ENCODE assay signal across 21 cellular contexts in the genomic region with DNA sequence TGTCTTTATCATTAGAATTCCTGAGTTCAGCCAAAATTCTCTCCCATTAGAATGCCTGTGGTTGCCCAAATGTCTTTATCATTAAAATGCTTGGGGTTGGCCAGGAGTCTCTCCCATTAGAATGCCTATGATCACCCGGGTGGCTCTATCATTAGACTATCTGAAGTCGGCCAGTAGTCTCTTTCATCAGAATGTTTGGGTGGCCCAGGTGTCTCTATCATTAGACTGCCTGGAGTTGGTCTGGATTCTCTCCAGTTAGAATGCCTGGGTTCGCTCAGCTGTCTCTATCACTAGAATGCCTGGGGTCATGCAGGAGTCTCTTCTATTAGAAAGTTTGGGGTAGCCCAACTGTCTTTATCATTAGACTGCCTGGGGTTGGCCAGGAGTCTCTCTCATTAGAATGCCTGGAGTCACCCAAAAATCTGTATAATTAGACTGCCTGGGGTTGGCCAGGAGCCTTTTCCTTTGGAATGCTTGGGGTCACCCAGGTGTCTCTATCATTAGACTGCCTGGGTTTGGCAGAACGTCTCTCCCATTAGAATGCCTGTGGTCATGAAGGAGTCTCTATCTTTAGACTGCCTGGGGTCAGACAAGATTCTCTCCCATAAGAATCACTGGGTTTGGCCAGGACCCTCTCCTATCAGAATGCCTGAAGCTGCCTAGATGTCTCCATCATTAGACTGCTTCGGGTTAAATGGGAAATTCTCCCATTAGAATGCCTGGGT.
DNase-seq lines count a peak whose midpoint lies in the region; ATAC-seq and TF ChIP-seq lines count a peak whose summit lies in the region.
"Had no signal": no experiment of that assay in that cellular context is flagged by ENCODE, and none has a peak within 500 bp of the region (broad histone marks: within the 10 kb centered on the region; RNA-seq: fewer than 3 reads in every experiment).

No MANE protein-coding gene starts in this region.

- H3K4me3 Mint-ChIP-seq in endothelial cell (ENCODE audit: unreplicated experiment) (peak overlapping the region; percentile 38), type B pancreatic cell (no peak overlapping the region)
- H3K4me3 Mint-ChIP-seq: B cell; CD8-positive, alpha-beta T cell; GM23338; HFFc6 had no signal

- H3K9me3 ChIP-seq in upper lobe of left lung, result peaks cover 0 to 37% (median 23%) of the 10 kb centered on the region in 4 donors

- H3K27me3 Mint-ChIP-seq in endothelial cell (ENCODE audit: unreplicated experiment), result no peaks in the 10 kb centered on the region
- no peaks in the 10 kb centered on the region for H3K27me3 Mint-ChIP-seq in type B pancreatic cell
- H3K27me3 Mint-ChIP-seq: B cell had no signal

- H3K27ac Mint-ChIP-seq in endothelial cell (ENCODE audit: unreplicated experiment) (no peak overlapping the region), type B pancreatic cell (no peak overlapping the region)
- H3K27ac Mint-ChIP-seq: B cell; CD8-positive, alpha-beta T cell; GM23338; HFFc6 had no signal

- H3K4me3 ChIP-seq in upper lobe of left lung, result no peak overlapping the region
- H3K4me3 ChIP-seq: BLaER1 treated with 17β-estradiol and CSF1 and Interleukin-3, amounts not matched to agents 10 nM and 100 nM; GM23338 had no signal

- TF ChIP-seq CTCF in endothelial cell (IDR thresholded peaks at IDR 0.05; ENCODE audit: unreplicated experiment), result no peak
- TF ChIP-seq CTCF in type B pancreatic cell (conservative IDR thresholded peaks at IDR 0.05), result no peak
- no peak for TF ChIP-seq CTCF in upper lobe of left lung (IDR thresholded peaks at IDR 0.05)

- ATAC-seq in upper lobe of left lung (ENCODE audit: low FRiP score in 2 of 2), result no peak
- ATAC-seq: CD8-positive, alpha-beta T cell; GM23338; HCT116 had no signal

- peak; percentile 24 for DNase-seq in G401 (ENCODE audit: low spot score)
- DNase-seq in astrocyte of the hippocampus (ENCODE audit: low read depth, low spot score), result peak; percentile 75
- no peak for DNase-seq in endothelial cell (ENCODE audit: low spot score)
- DNase-seq in type B pancreatic cell (ENCODE audit: extremely low spot score, unreplicated experiment), result peak; percentile 18
- DNase-seq in upper lobe of left lung, result no peak
- no peak for DNase-seq in midbrain (lab: John Stamatoyannopoulos, UW)
- no peak for DNase-seq in AG08395 (ENCODE audit: low spot score)
- DNase-seq: 8988T, Calu3, DMS 273 treated with DMSO at 0.1 percent for 48 hours, DMS53, DND-41, EL, H7, HFFc6 had no signal

- peaks cover 0 to 40% (median 2%) of the 10 kb centered on the region in 4 donors for H3K36me3 ChIP-seq in upper lobe of left lung

- H3K36me3 Mint-ChIP-seq in endothelial cell (ENCODE audit: low read depth, unreplicated experiment) (peaks cover 25% of the 10 kb centered on the region), type B pancreatic cell (peaks cover 35% of the 10 kb centered on the region)

- no peak for TF ChIP-seq EP300 in upper lobe of left lung (IDR thresholded peaks at IDR 0.05)

- in situ Hi-C loops in G401 (cut with HindIII; ENCODE audit: low sequenced_read_pairs), result no loop called here

- TF ChIP-seq POLR2A in upper lobe of left lung (IDR thresholded peaks at IDR 0.05), result no peak

- H3K9me3 Mint-ChIP-seq in endothelial cell (ENCODE audit: unreplicated experiment) (peaks cover 52% of the 10 kb centered on the region), type B pancreatic cell (peaks cover 12% of the 10 kb centered on the region)
- H3K9me3 Mint-ChIP-seq: HFFc6 had no signal

- WGBS in upper lobe of left lung, 2 donors, result 88 to 95% methylated on average over 4 to 5 of the region's 5 CpGs

- H3K4me1 ChIP-seq in upper lobe of left lung, result no peaks in the 10 kb centered on the region
- H3K4me1 ChIP-seq: BLaER1 treated with 17β-estradiol and CSF1 and Interleukin-3, amounts not matched to agents 10 nM and 100 nM had no signal

- H3K27me3 ChIP-seq in upper lobe of left lung, result no peaks in the 10 kb centered on the region
- H3K27me3 ChIP-seq: BLaER1 treated with 17β-estradiol and CSF1 and Interleukin-3, amounts not matched to agents 10 nM and 100 nM had no signal

- H3K4me1 Mint-ChIP-seq in endothelial cell (ENCODE audit: unreplicated experiment), result no peaks in the 10 kb centered on the region
- no peaks in the 10 kb centered on the region for H3K4me1 Mint-ChIP-seq in type B pancreatic cell (ENCODE audit: unreplicated experiment)
- H3K4me1 Mint-ChIP-seq: B cell, GM23338 had no signal

- no peak overlapping the region for H3K27ac ChIP-seq in upper lobe of left lung
- H3K27ac ChIP-seq: BLaER1 treated with 17β-estradiol and CSF1 and Interleukin-3, amounts not matched to agents 10 nM and 100 nM; HL-60 had no signal

Comparison
In these comparisons a context has a peak if more than half of its experiments do, and no peak if none do; other contexts are left out.
1. DNase-seq: peak in G401 (single experiment), astrocyte of the hippocampus (single experiment) and type B pancreatic cell (single experiment); none in endothelial cell (single experiment), upper lobe of left lung (0 of 2), midbrain (single experiment) and AG08395 (single experiment).